Comparison of ENCODE assay signal across 24 cellular contexts in the genomic region with DNA sequence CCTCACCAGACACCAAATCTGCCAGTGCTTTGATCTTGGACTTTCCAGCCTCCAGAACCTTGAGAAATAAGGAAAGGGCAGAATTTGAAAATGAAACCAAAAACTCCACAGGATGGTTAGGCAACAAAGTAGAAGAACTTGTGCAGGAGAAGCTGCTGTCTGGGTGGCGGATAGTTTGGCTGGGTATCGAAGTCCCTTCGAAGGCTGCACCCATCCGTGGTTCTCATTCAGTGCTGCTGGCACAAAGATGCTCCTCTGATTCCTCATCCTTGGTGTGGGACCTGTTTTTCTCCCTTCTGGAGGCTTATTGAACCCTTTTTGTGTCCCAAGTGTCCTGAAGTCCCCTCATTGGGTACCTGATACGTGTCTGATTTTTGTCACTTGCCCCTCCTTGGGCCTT.
DNase-seq lines count a peak whose midpoint lies in the region; ATAC-seq and TF ChIP-seq lines count a peak whose summit lies in the region.
"Had no signal": no experiment of that assay in that cellular context is flagged by ENCODE, and none has a peak within 500 bp of the region (broad histone marks: within the 10 kb centered on the region; RNA-seq: fewer than 3 reads in every experiment).

No MANE protein-coding gene starts in this region.

- no peak overlapping the region for H3K4me3 ChIP-seq in Panc1 (ENCODE audit: low read depth in 2 of 2, low read length in 2 of 2)
- H3K4me3 ChIP-seq in neutrophil (ENCODE audit: low read depth in 1 of 2, low read length in 1 of 2): no peak overlapping the region
- H3K4me3 ChIP-seq: A549, GM23248 had no signal

- no peak overlapping the region for H3K4me3 Mint-ChIP-seq in activated CD4-positive, alpha-beta T cell treated with anti-CD3 and anti-CD28 coated beads for 36 hours
- H3K4me3 Mint-ChIP-seq in activated CD4-positive, alpha-beta T cell treated with anti-CD3 and anti-CD28 coated beads, Interleukin-2, amount 10 ng/mL, durations not matched to agents 24 days and 14 days: no peak overlapping the region
- H3K4me3 Mint-ChIP-seq in WTC11: no peak overlapping the region
- H3K4me3 Mint-ChIP-seq: CD8-positive, alpha-beta T cell had no signal

- H3K27me3 Mint-ChIP-seq in activated CD4-positive, alpha-beta T cell treated with anti-CD3 and anti-CD28 coated beads for 36 hours: no peaks in the 10 kb centered on the region
- no peaks in the 10 kb centered on the region for H3K27me3 Mint-ChIP-seq in activated CD4-positive, alpha-beta T cell treated with anti-CD3 and anti-CD28 coated beads, Interleukin-2, amount 10 ng/mL, durations not matched to agents 24 days and 14 days
- no peaks in the 10 kb centered on the region for H3K27me3 Mint-ChIP-seq in WTC11 (ENCODE audit: low read depth)
- H3K27me3 Mint-ChIP-seq: IgD-negative memory B cell had no signal

- no peaks in the 10 kb centered on the region for H3K4me1 Mint-ChIP-seq in activated CD4-positive, alpha-beta T cell treated with anti-CD3 and anti-CD28 coated beads for 36 hours
- no peaks in the 10 kb centered on the region for H3K4me1 Mint-ChIP-seq in activated CD4-positive, alpha-beta T cell treated with anti-CD3 and anti-CD28 coated beads, Interleukin-2, amount 10 ng/mL, durations not matched to agents 24 days and 14 days
- H3K4me1 Mint-ChIP-seq in WTC11: no peaks in the 10 kb centered on the region

- peak; percentile 20 for DNase-seq in activated CD4-positive, alpha-beta T cell treated with anti-CD3 and anti-CD28 coated beads for 36 hours
- no peak for DNase-seq in activated CD4-positive, alpha-beta T cell treated with anti-CD3 and anti-CD28 coated beads, Interleukin-2, amount 10 ng/mL, durations not matched to agents 24 days and 14 days
- DNase-seq in MV-4-11 (lab: John Stamatoyannopoulos, UW): peak; percentile 51
- no peak for DNase-seq in Panc1 (ENCODE audit: low read depth, low spot score)
- DNase-seq in WTC11 (ENCODE audit: low spot score): no peak
- DNase-seq: Calu3; CD8-positive, alpha-beta T cell; DMS79 treated with DMSO at 0.1 percent for 48 hours; GM23248; HCEC 1CT; MM.1S; NCI-H1417; NCI-H187 treated with DMSO at 0.1 percent for 48 hours; NCI-H2171 treated with DMSO at 0.1 percent for 48 hours; NCI-H446; NCI-H526 treated with DMSO at 0.1 percent for 48 hours; SHP77 treated with DMSO at 0.1 percent for 48 hours; SK-N-SH had no signal

- CTCF ChIA-PET in activated CD4-positive, alpha-beta T cell treated with anti-CD3 and anti-CD28 coated beads for 36 hours (lab: Charles Lee): no interaction called here
- CTCF ChIA-PET in Panc1 (lab: Charles Lee) (no interaction called here), WTC11 (lab: Charles Lee) (no interaction called here)

- no peak overlapping the region for H3K27ac Mint-ChIP-seq in activated CD4-positive, alpha-beta T cell treated with anti-CD3 and anti-CD28 coated beads for 36 hours
- H3K27ac Mint-ChIP-seq in activated CD4-positive, alpha-beta T cell treated with anti-CD3 and anti-CD28 coated beads, Interleukin-2, amount 10 ng/mL, durations not matched to agents 24 days and 14 days: no peak overlapping the region
- H3K27ac Mint-ChIP-seq in WTC11: no peak overlapping the region
- H3K27ac Mint-ChIP-seq: CD8-positive, alpha-beta T cell had no signal

- H3K4me1 ChIP-seq in Panc1 (ENCODE audit: control insufficient read depth, insufficient read depth, low read length): no peaks in the 10 kb centered on the region
- H3K4me1 ChIP-seq in neutrophil (ENCODE audit: control insufficient read depth in 1 of 2, insufficient read depth in 1 of 2, low read depth in 1 of 2, low read length in 1 of 2): no peaks in the 10 kb centered on the region
- H3K4me1 ChIP-seq: A549; BLaER1 treated with 17β-estradiol and CSF1 and Interleukin-3, amounts not matched to agents 10 nM and 100 nM had no signal

- H3K27me3 ChIP-seq in Panc1 (ENCODE audit: control insufficient read depth, insufficient read depth, low read length): no peaks in the 10 kb centered on the region
- H3K27me3 ChIP-seq in neutrophil: no peaks in the 10 kb centered on the region
- H3K27me3 ChIP-seq: BLaER1 treated with 17β-estradiol and CSF1 and Interleukin-3, amounts not matched to agents 10 nM and 100 nM had no signal

- in situ Hi-C loops in Panc1 (cut with HindIII; ENCODE audit: low pct_unique_long_range_greater_than_20kb, low sequenced_read_pairs): no loop called here

- TSS peak; percentile 22 for BruUV-seq in Panc1 (replicated peaks; lab: Mats Ljungman, UMichigan)

- no peaks in the 10 kb centered on the region for H3K9me3 ChIP-seq in Panc1 (ENCODE audit: control insufficient read depth, insufficient read depth, low read depth, low read length)
- H3K9me3 ChIP-seq in neutrophil: no peaks in the 10 kb centered on the region
- H3K9me3 ChIP-seq: SK-N-SH had no signal

- peaks cover 17% of the 10 kb centered on the region for H3K9me3 Mint-ChIP-seq in activated CD4-positive, alpha-beta T cell treated with anti-CD3 and anti-CD28 coated beads for 36 hours (ENCODE audit: low read depth)
- peaks cover 9% of the 10 kb centered on the region for H3K9me3 Mint-ChIP-seq in activated CD4-positive, alpha-beta T cell treated with anti-CD3 and anti-CD28 coated beads, Interleukin-2, amount 10 ng/mL, durations not matched to agents 24 days and 14 days
- peaks cover 27% of the 10 kb centered on the region for H3K9me3 Mint-ChIP-seq in WTC11

- TF ChIP-seq CTCF in Panc1 (IDR thresholded peaks at IDR 0.05): no peak
- no peak for TF ChIP-seq CTCF in neutrophil (IDR thresholded peaks at IDR 0.05)
- TF ChIP-seq CTCF in WTC11 (IDR thresholded peaks at IDR 0.05): no peak

- POLR2A ChIA-PET in activated CD4-positive, alpha-beta T cell treated with anti-CD3 and anti-CD28 coated beads for 36 hours (lab: Charles Lee): no interaction called here
- POLR2A ChIA-PET in Panc1 (lab: Charles Lee): no interaction called here
- POLR2A ChIA-PET in WTC11 (lab: Charles Lee): no interaction called here

- H3K27ac ChIP-seq in Panc1 (ENCODE audit: low read length) (no peak overlapping the region), neutrophil (peak overlapping the region; percentile 7)
- H3K27ac ChIP-seq: A549; BLaER1 treated with 17β-estradiol and CSF1 and Interleukin-3, amounts not matched to agents 10 nM and 100 nM; GM23248; HL-60 had no signal

- no peak for ATAC-seq in activated CD4-positive, alpha-beta T cell treated with anti-CD3 and anti-CD28 coated beads for 36 hours
- ATAC-seq in Panc1: no peak
- ATAC-seq in GM18867 (IDR thresholded peaks at IDR 0.05; ENCODE audit: unreplicated experiment): no peak
- ATAC-seq in WTC11: no peak
- ATAC-seq: A549; CD8-positive, alpha-beta T cell had no signal

- intact Hi-C loops in activated CD4-positive, alpha-beta T cell treated with anti-CD3 and anti-CD28 coated beads for 36 hours (cut with DNase I, micrococcal nuclease): no loop called here
- intact Hi-C loops in activated CD4-positive, alpha-beta T cell treated with anti-CD3 and anti-CD28 coated beads, Interleukin-2, amount 10 ng/mL, durations not matched to agents 24 days and 14 days (cut with micrococcal nuclease): no loop called here
- intact Hi-C loops in Panc1 (cut with micrococcal nuclease; ENCODE audit: unreplicated experiment): no loop called here

- peaks cover 44% of the 10 kb centered on the region for H3K36me3 Mint-ChIP-seq in activated CD4-positive, alpha-beta T cell treated with anti-CD3 and anti-CD28 coated beads for 36 hours (ENCODE audit: low read depth)
- peaks cover 52% of the 10 kb centered on the region for H3K36me3 Mint-ChIP-seq in activated CD4-positive, alpha-beta T cell treated with anti-CD3 and anti-CD28 coated beads, Interleukin-2, amount 10 ng/mL, durations not matched to agents 24 days and 14 days (ENCODE audit: low read depth)
- H3K36me3 Mint-ChIP-seq in WTC11: peaks cover 45% of the 10 kb centered on the region

- H3K36me3 ChIP-seq in Panc1 (ENCODE audit: control insufficient read depth, insufficient read depth, low read length): no peaks in the 10 kb centered on the region
- H3K36me3 ChIP-seq in neutrophil: peaks cover 46% of the 10 kb centered on the region

TF ChIP-seq in WTC11, 78 proteins besides CTCF, POLR2A, EP300 and RAD21 (continues in another document):
- TF ChIP-seq, protein P1, sequence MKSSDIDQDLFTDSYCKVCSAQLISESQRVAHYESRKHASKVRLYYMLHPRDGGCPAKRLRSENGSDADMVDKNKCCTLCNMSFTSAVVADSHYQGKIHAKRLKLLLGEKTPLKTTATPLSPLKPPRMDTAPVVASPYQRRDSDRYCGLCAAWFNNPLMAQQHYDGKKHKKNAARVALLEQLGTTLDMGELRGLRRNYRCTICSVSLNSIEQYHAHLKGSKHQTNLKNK (CRISPR knock-in tag; IDR thresholded peaks at IDR 0.05): no peak
- TF ChIP-seq, protein P2, sequence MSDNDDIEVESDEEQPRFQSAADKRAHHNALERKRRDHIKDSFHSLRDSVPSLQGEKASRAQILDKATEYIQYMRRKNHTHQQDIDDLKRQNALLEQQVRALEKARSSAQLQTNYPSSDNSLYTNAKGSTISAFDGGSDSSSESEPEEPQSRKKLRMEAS (CRISPR knock-in tag; IDR thresholded peaks at IDR 0.05): no peak
- TF ChIP-seq, protein P3, sequence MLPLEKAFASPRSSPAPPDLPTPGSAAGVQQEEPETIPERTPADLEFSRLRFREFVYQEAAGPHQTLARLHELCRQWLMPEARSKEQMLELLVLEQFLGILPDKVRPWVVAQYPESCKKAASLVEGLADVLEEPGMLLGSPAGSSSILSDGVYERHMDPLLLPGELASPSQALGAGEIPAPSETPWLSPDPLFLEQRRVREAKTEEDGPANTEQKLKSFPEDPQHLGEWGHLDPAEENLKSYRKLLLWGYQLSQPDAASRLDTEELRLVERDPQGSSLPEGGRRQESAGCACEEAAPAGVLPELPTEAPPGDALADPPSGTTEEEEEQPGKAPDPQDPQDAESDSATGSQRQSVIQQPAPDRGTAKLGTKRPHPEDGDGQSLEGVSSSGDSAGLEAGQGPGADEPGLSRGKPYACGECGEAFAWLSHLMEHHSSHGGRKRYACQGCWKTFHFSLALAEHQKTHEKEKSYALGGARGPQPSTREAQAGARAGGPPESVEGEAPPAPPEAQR (CRISPR knock-in tag; IDR thresholded peaks at IDR 0.05): no peak
- no peak for TF ChIP-seq JAZF1 (CRISPR knock-in tag; IDR thresholded peaks at IDR 0.05)
- no peak for TF ChIP-seq HMGXB4 (CRISPR knock-in tag; IDR thresholded peaks at IDR 0.05)

Comparison
In these comparisons a context has a peak if more than half of its experiments do, and no peak if none do; other contexts are left out.
1. DNase-seq: peak in activated CD4-positive, alpha-beta T cell treated with anti-CD3 and anti-CD28 coated beads for 36 hours (single experiment) and MV-4-11 (single experiment); none in activated CD4-positive, alpha-beta T cell treated with anti-CD3 and anti-CD28 coated beads, Interleukin-2, amount 10 ng/mL, durations not matched to agents 24 days and 14 days (single experiment), Panc1 (single experiment) and WTC11 (single experiment).